1 cellular context compared by ENCODE assay signal in genomic region chr6:39214846-39215639, GRCh38.
A peak's percentile ranks its signal among the peaks of the same experiment; 100 is the strongest.
TF ChIP-seq lines count a peak whose summit lies in the region.

No MANE protein-coding gene starts in this region.

TF ChIP-seq in HEK293, 187 proteins besides CTCF, POLR2A, EP300 and RAD21 (continued from another document):
- TF ChIP-seq ZNF600 (tag by site-specific recombination; IDR thresholded peaks at IDR 0.05) (peak; percentile 67), KLF1 (tag by site-specific recombination; IDR thresholded peaks at IDR 0.05) (peak; percentile 64), ZNF280C (tag by site-specific recombination; IDR thresholded peaks at IDR 0.05) (no peak), ZNF335 (tag by site-specific recombination; conservative IDR thresholded peaks at IDR 0.05) (no peak), BCL6B (tag by site-specific recombination; IDR thresholded peaks at IDR 0.05) (no peak), HOXA7 (CRISPR knock-in tag; IDR thresholded peaks at IDR 0.05; ENCODE audit: borderline replicate concordance) (no peak), EGR2 (tag by site-specific recombination; IDR thresholded peaks at IDR 0.05; ENCODE audit: low read depth) (peak; percentile 55), PRDM10 (tag by site-specific recombination; IDR thresholded peaks at IDR 0.05) (peak; percentile 64), ZNF2 (tag by site-specific recombination; IDR thresholded peaks at IDR 0.05) (no peak), ZFHX2 (tag by site-specific recombination; conservative IDR thresholded peaks at IDR 0.05) (peak; percentile 84), GLIS1 (tag by site-specific recombination; IDR thresholded peaks at IDR 0.05) (peak; percentile 99), ZNF398 (tag by site-specific recombination; IDR thresholded peaks at IDR 0.05) (0 out of 2 replicates have a peak, but pooled peaks have one; percentile 10)
